Comparison of ENCODE assay signal across 11 cellular contexts in the genomic region with DNA sequence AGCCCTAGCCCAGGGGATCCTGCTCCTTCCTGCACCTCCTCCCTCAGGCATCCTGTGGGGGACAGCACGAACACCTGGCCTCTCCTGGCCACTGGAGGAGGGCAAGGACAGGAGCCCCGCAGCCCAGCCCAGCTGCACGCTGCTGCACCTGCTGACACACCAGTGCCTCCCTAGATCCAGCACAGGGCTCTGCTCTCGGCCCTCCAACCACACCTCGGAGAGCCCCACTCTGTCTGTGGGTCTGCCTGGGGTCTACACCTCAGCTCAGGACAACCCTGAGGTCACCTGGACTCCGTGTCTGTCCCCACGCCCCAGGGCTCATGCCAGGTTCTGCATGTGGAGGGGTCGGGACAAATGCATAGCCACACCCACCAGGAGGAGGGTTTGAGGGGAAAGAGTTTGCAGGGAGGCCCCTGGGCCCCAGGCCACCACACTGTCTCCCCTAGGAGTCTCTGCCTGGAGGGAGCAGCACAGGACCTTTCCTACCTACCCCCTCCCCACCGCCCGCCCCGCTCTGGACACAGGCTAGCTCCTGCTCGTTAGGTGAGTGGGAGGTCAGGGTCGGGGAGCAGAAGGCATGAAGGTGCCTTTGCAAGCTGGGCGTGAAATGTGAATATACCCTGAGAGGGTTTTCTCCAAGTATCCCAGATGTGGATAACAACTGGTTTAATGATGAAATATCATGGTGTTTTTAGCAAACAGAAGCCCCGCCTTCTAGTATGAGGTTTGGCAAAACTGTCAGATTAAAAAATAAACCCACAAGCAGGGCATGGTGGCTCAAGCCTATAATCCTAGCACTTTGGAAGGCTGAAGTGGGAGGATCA. TPM values are rescaled to one million over a fixed set of nuclear protein-coding genes. Genes with fewer than 3 reads are reported as not detected.
DNase-seq lines count a peak whose midpoint lies in the region; ATAC-seq and TF ChIP-seq lines count a peak whose summit lies in the region.
"Had no signal": no experiment of that assay in that cellular context is flagged by ENCODE, and none has a peak within 500 bp of the region (broad histone marks: within the 10 kb centered on the region; RNA-seq: fewer than 3 reads in every experiment).

No MANE protein-coding gene starts in this region.

- H3K36me3 ChIP-seq in SK-N-SH (replicated peaks in 1 of 2; ENCODE audit: control insufficient read depth in 1 of 2, insufficient read depth in 2 of 2, low read length in 1 of 2) (no peaks in the 10 kb centered on the region), parathyroid adenoma (ENCODE audit: control insufficient read depth, insufficient read depth, low read length) (no peaks in the 10 kb centered on the region)

- no peaks in the 10 kb centered on the region for H3K27me3 ChIP-seq in SK-N-SH (ENCODE audit: insufficient read depth)
- H3K27me3 ChIP-seq in parathyroid adenoma (ENCODE audit: control insufficient read depth, insufficient read depth, low read length) = no peaks in the 10 kb centered on the region

- TF ChIP-seq EP300 in SK-N-SH (IDR thresholded peaks at IDR 0.05; ENCODE audit: borderline replicate concordance in 1 of 2, low read depth in 1 of 2, low read length in 1 of 2) = no peak

- TF ChIP-seq CTCF in SK-N-SH (IDR thresholded peaks at IDR 0.05) (no peak), parathyroid adenoma (IDR thresholded peaks at IDR 0.05) (peak; percentile 13)

- H3K4me1 ChIP-seq in SK-N-SH (ENCODE audit: control insufficient read depth in 1 of 2, insufficient read depth in 2 of 2, low read depth in 1 of 2, low read length in 1 of 2) (peaks cover 0 to 3% of the 10 kb centered on the region in 2 experiments; a peak in 1 of 4 replicates), parathyroid adenoma (peaks cover 20% of the 10 kb centered on the region)

- H3K79me2 ChIP-seq in SK-N-SH (ENCODE audit: insufficient read depth) = no peaks in the 10 kb centered on the region
- no peaks in the 10 kb centered on the region for H3K79me2 ChIP-seq in parathyroid adenoma

- H3K9me3 Mint-ChIP-seq in dendritic cell treated with granulocyte-macrophage colony-stimulating factor and Interleukin-4, amounts not matched to agents 40 ng/mL and 50 ng/mL, for 4 days = peaks cover 11% of the 10 kb centered on the region

- H3K9me3 ChIP-seq in SK-N-SH = no peaks in the 10 kb centered on the region
- no peaks in the 10 kb centered on the region for H3K9me3 ChIP-seq in parathyroid adenoma (ENCODE audit: control insufficient read depth, low read length)

- H3K4me1 Mint-ChIP-seq in dendritic cell treated with granulocyte-macrophage colony-stimulating factor and Interleukin-4, amounts not matched to agents 40 ng/mL and 50 ng/mL, for 4 days (ENCODE audit: low read depth) = peaks cover 54% of the 10 kb centered on the region

- no peak for TF ChIP-seq RAD21 in SK-N-SH (IDR thresholded peaks at IDR 0.05; ENCODE audit: low read length)

- H2AFZ ChIP-seq in SK-N-SH (ENCODE audit: low read depth) = no peak overlapping the region
- peak overlapping the region; percentile 86 for H2AFZ ChIP-seq in parathyroid adenoma

- peaks cover 35% of the 10 kb centered on the region for H3K27me3 Mint-ChIP-seq in dendritic cell treated with granulocyte-macrophage colony-stimulating factor and Interleukin-4, amounts not matched to agents 40 ng/mL and 50 ng/mL, for 4 days

- no peaks in the 10 kb centered on the region for H3F3A ChIP-seq in SK-N-SH (replicated peaks; ENCODE audit: insufficient read depth)

- 88% methylated on average over 10 of the region's 15 CpGs for WGBS in SK-N-SH (ENCODE audit: low lambda C conversion rate)

- H3K4me2 ChIP-seq in SK-N-SH (no peak overlapping the region), parathyroid adenoma (ENCODE audit: low read length) (no peak overlapping the region)

- POLR2A ChIA-PET in SK-N-SH (lab: Yijun Ruan, JAX) = interaction anchor here (0.6 kb wide), 1 partner anchor 22 kb away, joined by 3 read pairs; no protein-coding TSS in a partner anchor

- DNase-seq in SK-N-SH (no peak), MV-4-11 (lab: John Stamatoyannopoulos, UW) (peak; percentile 70), hepatic stellate cell (ENCODE audit: low spot score) (no peak)
- DNase-seq: amniotic stem cell; NCI-H2029; stimulated activated CD4-positive, alpha-beta T cell treated with anti-CD3 and anti-CD28 coated beads, Interleukin-4, amount 100 ng/mL, for 1 hour had no signal

- H3K27ac Mint-ChIP-seq in dendritic cell treated with granulocyte-macrophage colony-stimulating factor and Interleukin-4, amounts not matched to agents 40 ng/mL and 50 ng/mL, for 4 days = peak overlapping the region; percentile 22

- no peaks in the 10 kb centered on the region for H3K36me3 Mint-ChIP-seq in dendritic cell treated with granulocyte-macrophage colony-stimulating factor and Interleukin-4, amounts not matched to agents 40 ng/mL and 50 ng/mL, for 4 days (ENCODE audit: low read depth)

- CTCF ChIA-PET in SK-N-SH (lab: Yijun Ruan, JAX) = interaction anchor here (1.1 to 1.2 kb wide), 2 partner anchors 8 to 64 kb away, joined by 3 to 4 read pairs; no protein-coding TSS in a partner anchor

- no peak overlapping the region for H3K9ac ChIP-seq in SK-N-SH
- H3K9ac ChIP-seq in parathyroid adenoma = no peak overlapping the region

- no peaks in the 10 kb centered on the region for H3K9me2 ChIP-seq in SK-N-SH

- no peaks in the 10 kb centered on the region for H4K20me1 ChIP-seq in SK-N-SH (ENCODE audit: insufficient read depth)

- no peak overlapping the region for H3K27ac ChIP-seq in SK-N-SH (ENCODE audit: low read depth in 2 of 2, low read length in 1 of 2)
- peak overlapping the region; percentile 36 for H3K27ac ChIP-seq in parathyroid adenoma

- H3K4me3 ChIP-seq in SK-N-SH (ENCODE audit: low read depth in 2 of 2, low read length in 1 of 2) = no peak overlapping the region
- H3K4me3 ChIP-seq in parathyroid adenoma (ENCODE audit: low read depth, low read length) = no peak overlapping the region

- intact Hi-C loops in dendritic cell treated with granulocyte-macrophage colony-stimulating factor and Interleukin-4, amounts not matched to agents 40 ng/mL and 50 ng/mL, for 4 days (cut with micrococcal nuclease) = loop anchor here (5.0 to 10.0 kb wide), 2 partner anchors 32 to 245 kb away; no protein-coding TSS in a partner anchor

- no peak overlapping the region for H3K4me3 Mint-ChIP-seq in dendritic cell treated with granulocyte-macrophage colony-stimulating factor and Interleukin-4, amounts not matched to agents 40 ng/mL and 50 ng/mL, for 4 days

- ATAC-seq in SK-N-SH treated with all-trans-retinoic acid at 6 μM for 48 hours = peak; percentile 6; the same call in 2 of the 3 replicates
- no peak for ATAC-seq in HG03354 (IDR thresholded peaks at IDR 0.05; ENCODE audit: poor library complexity, severe bottlenecking, unreplicated experiment)
- ATAC-seq in GM21825 (IDR thresholded peaks at IDR 0.05; ENCODE audit: unreplicated experiment) = no peak

TF ChIP-seq in SK-N-SH treated with all-trans-retinoic acid at 6 μM for 48 hours, 23 proteins besides CTCF, POLR2A, EP300 and RAD21 (continues in another document):
- TF ChIP-seq ZFP30 (CRISPR knock-in tag; IDR thresholded peaks at IDR 0.05) (no peak), ZFP3 (CRISPR knock-in tag; IDR thresholded peaks at IDR 0.05) (no peak), ZC3H10 (CRISPR knock-in tag; IDR thresholded peaks at IDR 0.05) (no peak)
- TF ChIP-seq, protein P1, sequence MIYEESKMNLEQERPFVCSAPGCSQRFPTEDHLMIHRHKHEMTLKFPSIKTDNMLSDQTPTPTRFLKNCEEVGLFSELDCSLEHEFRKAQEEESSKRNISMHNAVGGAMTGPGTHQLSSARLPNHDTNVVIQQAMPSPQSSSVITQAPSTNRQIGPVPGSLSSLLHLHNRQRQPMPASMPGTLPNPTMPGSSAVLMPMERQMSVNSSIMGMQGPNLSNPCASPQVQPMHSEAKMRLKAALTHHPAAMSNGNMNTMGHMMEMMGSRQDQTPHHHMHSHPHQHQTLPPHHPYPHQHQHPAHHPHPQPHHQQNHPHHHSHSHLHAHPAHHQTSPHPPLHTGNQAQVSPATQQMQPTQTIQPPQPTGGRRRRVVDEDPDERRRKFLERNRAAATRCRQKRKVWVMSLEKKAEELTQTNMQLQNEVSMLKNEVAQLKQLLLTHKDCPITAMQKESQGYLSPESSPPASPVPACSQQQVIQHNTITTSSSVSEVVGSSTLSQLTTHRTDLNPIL (CRISPR knock-in tag; IDR thresholded peaks at IDR 0.05; ENCODE audit: low read depth) = no peak

TF ChIP-seq in SK-N-SH, 30 proteins besides CTCF, POLR2A, EP300 and RAD21:
- TF ChIP-seq, protein P2, sequence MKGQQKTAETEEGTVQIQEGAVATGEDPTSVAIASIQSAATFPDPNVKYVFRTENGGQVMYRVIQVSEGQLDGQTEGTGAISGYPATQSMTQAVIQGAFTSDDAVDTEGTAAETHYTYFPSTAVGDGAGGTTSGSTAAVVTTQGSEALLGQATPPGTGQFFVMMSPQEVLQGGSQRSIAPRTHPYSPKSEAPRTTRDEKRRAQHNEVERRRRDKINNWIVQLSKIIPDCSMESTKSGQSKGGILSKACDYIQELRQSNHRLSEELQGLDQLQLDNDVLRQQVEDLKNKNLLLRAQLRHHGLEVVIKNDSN (IDR thresholded peaks at IDR 0.05; ENCODE audit: borderline replicate concordance, low read depth) = no peak
- TF ChIP-seq NFIC (IDR thresholded peaks at IDR 0.05; ENCODE audit: borderline replicate concordance) = no peak
- no peak for TF ChIP-seq RXRA (IDR thresholded peaks at IDR 0.05; ENCODE audit: borderline replicate concordance, low read depth)
- TF ChIP-seq CHD2 (IDR thresholded peaks at IDR 0.05; ENCODE audit: low read length, partially characterized antibody) = no peak
- TF ChIP-seq EZH2phosphoT487 (IDR thresholded peaks at IDR 0.05; ENCODE audit: borderline replicate concordance, low read depth) = no peak
- TF ChIP-seq FOXJ3 (CRISPR knock-in tag; IDR thresholded peaks at IDR 0.05) = no peak
- TF ChIP-seq GATA2 (CRISPR knock-in tag; IDR thresholded peaks at IDR 0.05) = no peak

RNA-seq across cellular contexts. Expression of a gene that starts 7.2 kb away (rescaled TPM):
- 2.0 and 2.4 TPM in 2 replicates for polyA plus RNA-seq in SK-N-SH (2012; rRNA removed)
- 0.93 and 1.9 TPM in 2 replicates for polyA plus RNA-seq in SK-N-SH (2012; cell fraction: cytosol; rRNA removed)
- polyA plus RNA-seq in SK-N-SH (2012; cell fraction: nucleus; rRNA removed) = 2.3 and 3.2 TPM in 2 replicates

RNA-seq across cellular contexts. Expression of a gene that starts 57.9 kb away (rescaled TPM):
- polyA plus RNA-seq in SK-N-SH (2012; rRNA removed) = 10.0 and 11.2 TPM in 2 replicates
- polyA plus RNA-seq in SK-N-SH (2012; cell fraction: cytosol; rRNA removed) = 7.4 and 7.6 TPM in 2 replicates
- polyA plus RNA-seq in SK-N-SH (2012; cell fraction: nucleus; rRNA removed) = 44.8 and 57.8 TPM in 2 replicates
